In the genomic region with DNA sequence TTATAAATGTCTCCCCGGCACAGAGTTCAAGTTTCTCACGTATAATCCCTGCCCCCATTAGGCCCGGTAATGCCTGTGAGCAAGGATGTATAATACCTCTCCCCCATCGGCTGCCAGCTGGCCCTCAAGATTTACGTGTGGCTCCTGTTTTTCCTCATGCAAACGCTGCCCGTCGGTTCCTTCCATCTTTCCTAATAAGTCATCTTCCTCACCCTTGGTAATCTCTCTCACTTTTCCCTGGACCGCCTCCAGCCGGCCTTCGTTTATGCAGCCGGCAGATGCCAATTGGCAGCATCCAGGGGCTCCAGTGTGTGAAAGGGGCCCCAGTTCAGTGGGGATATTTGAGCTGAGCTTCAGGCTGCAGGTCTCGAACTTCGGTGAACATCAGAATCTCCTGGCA, we compare ENCODE assay signal across 18 cellular contexts.
DNase-seq lines count a peak whose midpoint lies in the region; ATAC-seq and TF ChIP-seq lines count a peak whose summit lies in the region.
"Had no signal": no experiment of that assay in that cellular context is flagged by ENCODE, and none has a peak within 500 bp of the region (broad histone marks: within the 10 kb centered on the region; RNA-seq: fewer than 3 reads in every experiment).

No MANE protein-coding gene starts in this region.

- ATAC-seq in HG03159 (IDR thresholded peaks at IDR 0.05; ENCODE audit: unreplicated experiment), result no peak
- ATAC-seq in HG03196 (IDR thresholded peaks at IDR 0.05; ENCODE audit: unreplicated experiment), result no peak
- ATAC-seq: Panc1 had no signal

- H3K27ac Mint-ChIP-seq in neural progenitor cell, result peak overlapping the region; percentile 83
- H3K27ac Mint-ChIP-seq: HFFc6 had no signal

- no peak overlapping the region for H3K4me3 ChIP-seq in WERI-Rb-1 (ENCODE audit: low read depth, low read length)
- H3K4me3 ChIP-seq in esophagus squamous epithelium, result no peak overlapping the region
- H3K4me3 ChIP-seq in neural progenitor cell, result no peak overlapping the region

- intact Hi-C loops in esophagus squamous epithelium (cut with DNase I), result no loop called here

- TF ChIP-seq CTCF in WERI-Rb-1 (IDR thresholded peaks at IDR 0.05; ENCODE audit: low read depth, low read length) (no peak), esophagus squamous epithelium (IDR thresholded peaks at IDR 0.05) (no peak), neural progenitor cell (IDR thresholded peaks at IDR 0.05) (no peak)

- no peak for TF ChIP-seq POLR2A in esophagus squamous epithelium (IDR thresholded peaks at IDR 0.05)

- no peak overlapping the region for H3K9ac ChIP-seq in neural progenitor cell
- H3K9ac ChIP-seq: KMS-11 had no signal

- H3F3A ChIP-seq in neural progenitor cell (ENCODE audit: low read depth), result peaks cover 6% of the 10 kb centered on the region

- peaks cover 2% of the 10 kb centered on the region for H3K9me3 Mint-ChIP-seq in neural progenitor cell
- H3K9me3 Mint-ChIP-seq: HFFc6 had no signal

- no peaks in the 10 kb centered on the region for H4K20me1 ChIP-seq in neural progenitor cell (ENCODE audit: low read depth)

- no peak overlapping the region for H3K4me3 Mint-ChIP-seq in neural progenitor cell
- H3K4me3 Mint-ChIP-seq: HFFc6 had no signal

- H3K4me2 ChIP-seq in neural progenitor cell, result no peak overlapping the region
- H3K4me2 ChIP-seq: KMS-11 had no signal

- H3K27me3 ChIP-seq in WERI-Rb-1 (ENCODE audit: insufficient read depth, low read depth, severe bottlenecking) (no peaks in the 10 kb centered on the region), esophagus squamous epithelium (no peaks in the 10 kb centered on the region), neural progenitor cell (no peaks in the 10 kb centered on the region)

- H2AFZ ChIP-seq in neural progenitor cell (replicated peaks), result no peak overlapping the region

- DNase-seq in WERI-Rb-1 (peak; percentile 45), esophagus squamous epithelium (lab: John Stamatoyannopoulos, UW) (no peak), neural progenitor cell (ENCODE audit: low spot score) (no peak), ureter (ENCODE audit: low spot score) (peak; percentile 57), middle frontal gyrus (ENCODE audit: extremely low spot score, low spot score) (no peak)
- DNase-seq: AML-193, DMS79, H7, HFFc6, NCI-H1417, NCI-H187, NCI-H2107 had no signal

- peaks cover 12% of the 10 kb centered on the region for H3K27me3 Mint-ChIP-seq in neural progenitor cell (ENCODE audit: insufficient read depth, low read depth)

- no peaks in the 10 kb centered on the region for H3K36me3 Mint-ChIP-seq in neural progenitor cell

- WGBS in esophagus squamous epithelium, 2 donors, result 56 to 74% methylated on average over 13 to 14 of the region's 14 CpGs

- H3K4me1 ChIP-seq in esophagus squamous epithelium (peaks cover 14 to 64% (median 39%) of the 10 kb centered on the region in 3 donors), neural progenitor cell (peaks cover 38% of the 10 kb centered on the region)

- H3K36me3 ChIP-seq in WERI-Rb-1 (no peaks in the 10 kb centered on the region), esophagus squamous epithelium (no peaks in the 10 kb centered on the region), neural progenitor cell (no peaks in the 10 kb centered on the region)

- peaks cover 55% of the 10 kb centered on the region for H3K4me1 Mint-ChIP-seq in neural progenitor cell

- H3K27ac ChIP-seq in WERI-Rb-1 (no peak overlapping the region), esophagus squamous epithelium (peak overlapping the region in 3 of 4 donors; percentile 66 to 87 (median 80)), neural progenitor cell (no peak overlapping the region)
- H3K27ac ChIP-seq: C4-2B, HL-60, KMS-11 had no signal

- no peaks in the 10 kb centered on the region for H3K79me2 ChIP-seq in neural progenitor cell (ENCODE audit: low read depth)

- H3K9me3 ChIP-seq in WERI-Rb-1 (ENCODE audit: severe bottlenecking), result no peaks in the 10 kb centered on the region
- H3K9me3 ChIP-seq in esophagus squamous epithelium, result no peaks in the 10 kb centered on the region
- H3K9me3 ChIP-seq in neural progenitor cell (ENCODE audit: low read depth), result no peaks in the 10 kb centered on the region

Comparison
In these comparisons a context has a peak if more than half of its experiments do, and no peak if none do; other contexts are left out.
1. DNase-seq: peak in WERI-Rb-1 (single experiment) and ureter (single experiment); none in esophagus squamous epithelium (single experiment), neural progenitor cell (single experiment) and middle frontal gyrus (single experiment).
2. H3K27ac ChIP-seq: peak in esophagus squamous epithelium (3 of 4); none in WERI-Rb-1 (single experiment) and neural progenitor cell (single experiment).